Comparison of ENCODE assay signal across 29 cellular contexts in genomic region chr12:10563966-10564365, GRCh38.
"Had no signal": no experiment of that assay in that cellular context is flagged by ENCODE, and none has a peak within 500 bp of the region (broad histone marks: within the 10 kb centered on the region; RNA-seq: fewer than 3 reads in every experiment).

No MANE protein-coding gene starts in this region.

- H3K36me3 ChIP-seq: adrenal gland, cardiac muscle cell, colonic mucosa, esophagus squamous epithelium, left lung, pancreas, prostate gland, sigmoid colon, thyroid gland, upper lobe of right lung had no signal

- H3K4me1 ChIP-seq: adrenal gland, colonic mucosa, esophagus squamous epithelium, left lung, pancreas, prostate gland, sigmoid colon, thyroid gland, upper lobe of right lung had no signal

- H3K4me3 ChIP-seq: adrenal gland, cardiac muscle cell, colonic mucosa, esophagus squamous epithelium, left lung, lung, mucosa of descending colon, pancreas, prostate gland, sigmoid colon, thyroid gland, upper lobe of right lung had no signal

- H3K27ac ChIP-seq: adrenal gland, cardiac muscle cell, colonic mucosa, epithelial cell of prostate, esophagus squamous epithelium, left lung, pancreas, prostate gland, sigmoid colon, thyroid gland, upper lobe of right lung had no signal

- H3K9me3 ChIP-seq: adrenal gland, colonic mucosa, esophagus squamous epithelium, left lung, mucosa of descending colon, pancreas, prostate gland, sigmoid colon, thyroid gland, upper lobe of right lung had no signal

- H3K27me3 ChIP-seq: adrenal gland, cardiac muscle cell, colonic mucosa, esophagus squamous epithelium, left lung, pancreas, sigmoid colon, thyroid gland, upper lobe of right lung had no signal

- DNase-seq: activated CD4-positive, alpha-beta memory T cell treated with anti-CD3 and anti-CD28 coated beads for 36 hours; activated CD4-positive, alpha-beta T cell treated with anti-CD3 and anti-CD28 coated beads, Interleukin-2, amount 10 ng/mL, durations not matched to agents 24 days and 14 days; activated CD4-positive, CD25-positive, alpha-beta regulatory T cell treated with anti-CD3 and anti-CD28 coated beads, Interleukin-2, amount 50 U/mL, for 72 hours; activated CD8-positive, alpha-beta memory T cell treated with anti-CD3 and anti-CD28 coated beads, Interleukin-2, amount 50 U/mL, for 4 hours; activated gamma-delta T cell; activated naive CD4-positive, alpha-beta T cell treated with anti-CD3 and anti-CD28 coated beads, Interleukin-2, amount 10 ng/mL, durations not matched to agents 7 days and 5 days; activated T-cell treated with anti-CD3 and anti-CD28 coated beads, Interleukin-2, amount 50 U/mL, for 1 hour; adrenal gland; aorta; cerebellar nuclear complex; colonic mucosa; effector CD8-positive, alpha-beta T cell; esophagus squamous epithelium; left lung; mucosa of descending colon; nucleus accumbens; pancreas; sigmoid colon; small intestine; stimulated activated CD4-positive, alpha-beta T cell treated with anti-CD3 and anti-CD28 coated beads, Interleukin-4, amount 100 ng/mL, for 4 hours; stimulated activated CD8-positive, alpha-beta memory T cell treated with anti-CD3 and anti-CD28 coated beads, Interleukin-4, amount 100 ng/mL, for 48 hours; stimulated activated naive CD8-positive, alpha-beta T cell treated with anti-CD3 and anti-CD28 coated beads, Interleukin-15, amount 100 ng/mL, for 72 hours; T-helper 17 cell; thyroid gland; upper lobe of right lung had no signal
